ENCODE assay signal across 8 cellular contexts in genomic region chr17:12256380-12256995, GRCh38.
A peak's percentile ranks its signal among the peaks of the same experiment; 100 is the strongest.
DNase-seq lines count a peak whose midpoint lies in the region; ATAC-seq and TF ChIP-seq lines count a peak whose summit lies in the region.

No MANE protein-coding gene starts in this region.

- peaks cover 0 to 1% (median 0%) of the 10 kb centered on the region in 4 donors for H3K4me1 Mint-ChIP-seq in naive thymus-derived CD8-positive, alpha-beta T cell

- TF ChIP-seq CTCF in A673 (conservative IDR thresholded peaks at IDR 0.05; ENCODE audit: low read depth, low read length) (peak; percentile 84), GM12864 (IDR thresholded peaks at IDR 0.05; ENCODE audit: low read depth, low read length, missing control alignments) (peak; percentile 64), SU-DHL-6 (IDR thresholded peaks at IDR 0.05; ENCODE audit: insufficient read depth, low read length, poor library complexity, severe bottlenecking) (peak; percentile 87), fibroblast of the aortic adventitia (IDR thresholded peaks at IDR 0.05; ENCODE audit: insufficient read depth, low read length) (peak; percentile 75), ovary (IDR thresholded peaks at IDR 0.05) (peak; percentile 62 to 79 (median 64))

- no peaks in the 10 kb centered on the region for H3K36me3 Mint-ChIP-seq in naive thymus-derived CD8-positive, alpha-beta T cell

- no TSS peak for BruUV-seq in A673 (replicated peaks; lab: Mats Ljungman, UMichigan)

- H3K9me3 Mint-ChIP-seq in naive thymus-derived CD8-positive, alpha-beta T cell, result peaks cover 0 to 5% (median 0%) of the 10 kb centered on the region in 9 donors

- DNase-seq in A673 (ENCODE audit: low spot score) (peak; percentile 64), GM12864 (ENCODE audit: low read depth) (peak; percentile 21), HuH-7 (ENCODE audit: low spot score) (peak; percentile 16), fibroblast of the aortic adventitia (ENCODE audit: low read depth) (peak; percentile 67), ovary (peak; percentile 39 to 61 (median 56)), NK-92 (lab: John Stamatoyannopoulos, UW; ENCODE audit: unreplicated experiment) (no peak)
- no peak for DNase-seq in naive thymus-derived CD8-positive, alpha-beta T cell

- POLR2A ChIA-PET in A673 (lab: Charles Lee; ENCODE audit: low non-redundant PET), result no interaction called here
- POLR2A ChIA-PET in naive thymus-derived CD8-positive, alpha-beta T cell (lab: Charles Lee), result no interaction called here

- H4K20me1 ChIP-seq in SU-DHL-6 (ENCODE audit: low read depth, low read length), result no peaks in the 10 kb centered on the region

- no peak overlapping the region for H3K27ac Mint-ChIP-seq in naive thymus-derived CD8-positive, alpha-beta T cell

- TF ChIP-seq POLR2A in ovary (IDR thresholded peaks at IDR 0.05), result no peak

- H3K79me2 ChIP-seq in SU-DHL-6 (ENCODE audit: insufficient read depth, low read length), result no peaks in the 10 kb centered on the region

- no peak overlapping the region for H3K9ac ChIP-seq in SU-DHL-6 (ENCODE audit: low read length)

- no peaks in the 10 kb centered on the region for H3K4me1 ChIP-seq in A673 (ENCODE audit: insufficient read depth, low read length, poor library complexity, severe bottlenecking)
- no peaks in the 10 kb centered on the region for H3K4me1 ChIP-seq in ovary (ENCODE audit: insufficient read depth)

- intact Hi-C loops in A673 (cut with micrococcal nuclease; ENCODE audit: unreplicated experiment) (loop anchor here (1.0 to 5.0 kb wide), 3 partner anchors 411 to 746 kb away; no protein-coding TSS in a partner anchor), ovary (cut with DNase I) (loop anchor here in 3 of 4 donors (5.0 to 10.0 kb wide), 4 partner anchors 288 to 748 kb away; partner anchors contain the start of gene MYOCD (in 2 of the 3))

- WGBS in ovary, 3 donors, result 5 to 11% (median 6%) methylated on average over 4 of the region's 4 CpGs

- CTCF ChIA-PET in A673 (lab: Charles Lee), result no interaction called here

- H3K36me3 ChIP-seq in A673 (ENCODE audit: insufficient read depth, low read length, poor library complexity, severe bottlenecking) (no peaks in the 10 kb centered on the region), SU-DHL-6 (ENCODE audit: low read length) (no peaks in the 10 kb centered on the region), ovary (no peaks in the 10 kb centered on the region)

- H2AFZ ChIP-seq in SU-DHL-6 (ENCODE audit: low read depth, low read length, severe bottlenecking), result no peak overlapping the region

- H3F3A ChIP-seq in SU-DHL-6 (ENCODE audit: insufficient read depth), result no peaks in the 10 kb centered on the region

- H3K4me3 ChIP-seq in A673 (ENCODE audit: low read depth, low read length, poor library complexity, severe bottlenecking), result no peak overlapping the region
- no peak overlapping the region for H3K4me3 ChIP-seq in GM12864 (ENCODE audit: low read depth, low read length)
- H3K4me3 ChIP-seq in SU-DHL-6 (ENCODE audit: insufficient read depth, low read length, poor library complexity, severe bottlenecking), result no peak overlapping the region
- H3K4me3 ChIP-seq in fibroblast of the aortic adventitia (ENCODE audit: low read depth, low read length), result no peak overlapping the region
- H3K4me3 ChIP-seq in ovary, result no peak overlapping the region

- no peak overlapping the region for H3K4me2 ChIP-seq in SU-DHL-6 (ENCODE audit: low read depth, low read length, poor library complexity, severe bottlenecking)

- no peak overlapping the region for H3K4me3 Mint-ChIP-seq in naive thymus-derived CD8-positive, alpha-beta T cell

- TF ChIP-seq EP300 in ovary (IDR thresholded peaks at IDR 0.05), result no peak

- H3K27me3 ChIP-seq in A673 (replicated peaks; ENCODE audit: insufficient read depth, low read depth, low read length, poor library complexity) (peaks cover 17% of the 10 kb centered on the region), SU-DHL-6 (ENCODE audit: low read length) (no peaks in the 10 kb centered on the region), ovary (no peaks in the 10 kb centered on the region)

- peaks cover 0 to 23% (median 4%) of the 10 kb centered on the region in 5 donors for H3K27me3 Mint-ChIP-seq in naive thymus-derived CD8-positive, alpha-beta T cell

- H3K9me2 ChIP-seq in SU-DHL-6 (replicated peaks; ENCODE audit: insufficient read depth, low read length), result no peaks in the 10 kb centered on the region

- no peak for ATAC-seq in naive thymus-derived CD8-positive, alpha-beta T cell

- H3K9me3 ChIP-seq in A673 (ENCODE audit: low read depth, low read length, poor library complexity, severe bottlenecking), result peaks cover under 1% of the 10 kb centered on the region
- peaks cover under 1% of the 10 kb centered on the region; the same call in 1 of the 2 replicates for H3K9me3 ChIP-seq in SU-DHL-6 (ENCODE audit: insufficient read depth, low read length)
- H3K9me3 ChIP-seq in ovary, result no peaks in the 10 kb centered on the region

- H3K27ac ChIP-seq in A673 (ENCODE audit: low read depth, low read length, poor library complexity, severe bottlenecking) (no peak overlapping the region), SU-DHL-6 (ENCODE audit: low read depth, low read length) (no peak overlapping the region), ovary (no peak overlapping the region)

Comparison
In these comparisons a context has a peak if more than half of its experiments do, and no peak if none do; other contexts are left out.
1. DNase-seq: peak in A673 (single experiment), GM12864 (single experiment), HuH-7 (single experiment), fibroblast of the aortic adventitia (single experiment) and ovary (5 of 5); none in NK-92 (single experiment) and naive thymus-derived CD8-positive, alpha-beta T cell (0 of 10).
2. Peak in every context shown above with its lines, with median percentiles within 50 percentile points of each other: CTCF ChIP-seq.